Comparison of ENCODE assay signal across 1 cellular context in genomic region chr9:90925581-90926257, GRCh38.
TF ChIP-seq lines count a peak whose summit lies in the region.

No MANE protein-coding gene starts in this region.

TF ChIP-seq in WTC11, 78 proteins besides CTCF, POLR2A, EP300 and RAD21 (continued from another document):
- TF ChIP-seq, protein P1, sequence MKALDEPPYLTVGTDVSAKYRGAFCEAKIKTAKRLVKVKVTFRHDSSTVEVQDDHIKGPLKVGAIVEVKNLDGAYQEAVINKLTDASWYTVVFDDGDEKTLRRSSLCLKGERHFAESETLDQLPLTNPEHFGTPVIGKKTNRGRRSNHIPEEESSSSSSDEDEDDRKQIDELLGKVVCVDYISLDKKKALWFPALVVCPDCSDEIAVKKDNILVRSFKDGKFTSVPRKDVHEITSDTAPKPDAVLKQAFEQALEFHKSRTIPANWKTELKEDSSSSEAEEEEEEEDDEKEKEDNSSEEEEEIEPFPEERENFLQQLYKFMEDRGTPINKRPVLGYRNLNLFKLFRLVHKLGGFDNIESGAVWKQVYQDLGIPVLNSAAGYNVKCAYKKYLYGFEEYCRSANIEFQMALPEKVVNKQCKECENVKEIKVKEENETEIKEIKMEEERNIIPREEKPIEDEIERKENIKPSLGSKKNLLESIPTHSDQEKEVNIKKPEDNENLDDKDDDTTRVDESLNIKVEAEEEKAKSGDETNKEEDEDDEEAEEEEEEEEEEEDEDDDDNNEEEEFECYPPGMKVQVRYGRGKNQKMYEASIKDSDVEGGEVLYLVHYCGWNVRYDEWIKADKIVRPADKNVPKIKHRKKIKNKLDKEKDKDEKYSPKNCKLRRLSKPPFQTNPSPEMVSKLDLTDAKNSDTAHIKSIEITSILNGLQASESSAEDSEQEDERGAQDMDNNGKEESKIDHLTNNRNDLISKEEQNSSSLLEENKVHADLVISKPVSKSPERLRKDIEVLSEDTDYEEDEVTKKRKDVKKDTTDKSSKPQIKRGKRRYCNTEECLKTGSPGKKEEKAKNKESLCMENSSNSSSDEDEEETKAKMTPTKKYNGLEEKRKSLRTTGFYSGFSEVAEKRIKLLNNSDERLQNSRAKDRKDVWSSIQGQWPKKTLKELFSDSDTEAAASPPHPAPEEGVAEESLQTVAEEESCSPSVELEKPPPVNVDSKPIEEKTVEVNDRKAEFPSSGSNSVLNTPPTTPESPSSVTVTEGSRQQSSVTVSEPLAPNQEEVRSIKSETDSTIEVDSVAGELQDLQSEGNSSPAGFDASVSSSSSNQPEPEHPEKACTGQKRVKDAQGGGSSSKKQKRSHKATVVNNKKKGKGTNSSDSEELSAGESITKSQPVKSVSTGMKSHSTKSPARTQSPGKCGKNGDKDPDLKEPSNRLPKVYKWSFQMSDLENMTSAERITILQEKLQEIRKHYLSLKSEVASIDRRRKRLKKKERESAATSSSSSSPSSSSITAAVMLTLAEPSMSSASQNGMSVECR (CRISPR knock-in tag; IDR thresholded peaks at IDR 0.05; ENCODE audit: borderline replicate concordance) = no peak
- TF ChIP-seq JUN (CRISPR knock-in tag; IDR thresholded peaks at IDR 0.05) (no peak), FOXP1 (CRISPR knock-in tag; IDR thresholded peaks at IDR 0.05; ENCODE audit: borderline replicate concordance) (no peak)
